1 cellular context compared by ENCODE assay signal in the genomic region with DNA sequence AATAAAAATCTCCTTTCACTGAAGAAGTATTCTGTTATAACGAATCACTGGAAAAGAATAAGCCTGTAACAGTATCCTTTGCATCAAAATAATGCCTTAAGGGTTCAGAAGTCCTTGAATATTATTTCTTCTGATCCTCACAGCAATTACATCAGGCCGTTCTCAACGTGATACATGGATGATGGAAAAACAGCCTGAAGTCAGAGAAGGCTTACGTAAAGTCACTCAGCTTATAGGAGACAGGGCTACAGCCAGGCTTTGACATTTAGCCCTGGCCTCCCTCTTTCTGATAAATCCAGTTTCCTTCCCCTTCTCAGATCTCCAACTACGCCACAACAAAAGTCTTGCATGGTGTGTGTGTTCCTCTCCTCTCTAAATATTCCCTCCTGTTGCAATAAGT.
TF ChIP-seq lines count a peak whose summit lies in the region.

No MANE protein-coding gene starts in this region.

TF ChIP-seq in HepG2, 621 proteins besides CTCF, POLR2A, EP300 and RAD21 (continued from another document):
- TF ChIP-seq, protein P1, sequence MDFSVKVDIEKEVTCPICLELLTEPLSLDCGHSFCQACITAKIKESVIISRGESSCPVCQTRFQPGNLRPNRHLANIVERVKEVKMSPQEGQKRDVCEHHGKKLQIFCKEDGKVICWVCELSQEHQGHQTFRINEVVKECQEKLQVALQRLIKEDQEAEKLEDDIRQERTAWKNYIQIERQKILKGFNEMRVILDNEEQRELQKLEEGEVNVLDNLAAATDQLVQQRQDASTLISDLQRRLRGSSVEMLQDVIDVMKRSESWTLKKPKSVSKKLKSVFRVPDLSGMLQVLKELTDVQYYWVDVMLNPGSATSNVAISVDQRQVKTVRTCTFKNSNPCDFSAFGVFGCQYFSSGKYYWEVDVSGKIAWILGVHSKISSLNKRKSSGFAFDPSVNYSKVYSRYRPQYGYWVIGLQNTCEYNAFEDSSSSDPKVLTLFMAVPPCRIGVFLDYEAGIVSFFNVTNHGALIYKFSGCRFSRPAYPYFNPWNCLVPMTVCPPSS (IDR thresholded peaks at IDR 0.05) = no peak
- TF ChIP-seq SP140L (CRISPR knock-in tag; IDR thresholded peaks at IDR 0.05; ENCODE audit: borderline replicate concordance) (no peak), KLF15 (CRISPR knock-in tag; IDR thresholded peaks at IDR 0.05; ENCODE audit: borderline replicate concordance) (no peak)
